In genomic region chr14:69321601-69322330, GRCh38 we compare ENCODE assay signal across 14 cellular contexts.
DNase-seq lines count a peak whose midpoint lies in the region; ATAC-seq and TF ChIP-seq lines count a peak whose summit lies in the region.
"Had no signal": no experiment of that assay in that cellular context is flagged by ENCODE, and none has a peak within 500 bp of the region (broad histone marks: within the 10 kb centered on the region; RNA-seq: fewer than 3 reads in every experiment).

No MANE protein-coding gene starts in this region.

- H3K27ac ChIP-seq in RWPE2 (ENCODE audit: poor library complexity, severe bottlenecking) (no peak overlapping the region), right lobe of liver (no peak overlapping the region), tibial artery (no peak overlapping the region)
- H3K27ac ChIP-seq: colonic mucosa had no signal

- peak; percentile 59 for DNase-seq in RWPE2 (ENCODE audit: low spot score)
- peak; percentile 15 for DNase-seq in choroid plexus epithelial cell (ENCODE audit: low read depth)
- DNase-seq in right lobe of liver = peak in 2 of 3 donors; percentile 38 to 44
- DNase-seq in tibial artery = peak; percentile 13 to 47
- DNase-seq in OCI-M1 (lab: John Stamatoyannopoulos, UW) = no peak
- no peak for DNase-seq in T1000 (lab: John Stamatoyannopoulos, UW)
- DNase-seq in SHP77 treated with DMSO at 0.1 percent for 48 hours (lab: John Stamatoyannopoulos, UW) = no peak
- DNase-seq: activated CD4-positive, alpha-beta T cell treated with anti-CD3 and anti-CD28 coated beads for 48 hours; colonic mucosa; KBM-7; NCI-H2081; NCI-H510A treated with DMSO at 0.1 percent for 48 hours; stimulated activated CD4-positive, alpha-beta T cell treated with anti-CD3 and anti-CD28 coated beads, Interleukin-15, amount 100 ng/mL, for 24 hours; SW 1271 had no signal

- H3K9me3 ChIP-seq in RWPE2 (ENCODE audit: severe bottlenecking) (no peaks in the 10 kb centered on the region), right lobe of liver (no peaks in the 10 kb centered on the region), tibial artery (no peaks in the 10 kb centered on the region)
- H3K9me3 ChIP-seq: colonic mucosa had no signal

- H3K4me1 ChIP-seq in RWPE2 (ENCODE audit: insufficient read depth, poor library complexity, severe bottlenecking) (no peaks in the 10 kb centered on the region), right lobe of liver (no peaks in the 10 kb centered on the region), tibial artery (peaks cover 0 to 13% (median 11%) of the 10 kb centered on the region in 4 donors)
- H3K4me1 ChIP-seq: colonic mucosa had no signal

- TF ChIP-seq POLR2A in right lobe of liver (IDR thresholded peaks at IDR 0.05) = no peak

- no peaks in the 10 kb centered on the region for H3K27me3 ChIP-seq in RWPE2 (ENCODE audit: insufficient read depth, poor library complexity, severe bottlenecking)
- no peaks in the 10 kb centered on the region for H3K27me3 ChIP-seq in right lobe of liver
- no peaks in the 10 kb centered on the region for H3K27me3 ChIP-seq in tibial artery
- H3K27me3 ChIP-seq: colonic mucosa had no signal

- 61% methylated on average over 3 of the region's 11 CpGs for WGBS in right lobe of liver (ENCODE audit: insufficient coverage, low coverage, low lambda C conversion rate, missing lambda C conversion rate)

- no peak for TF ChIP-seq CTCF in RWPE2 (IDR thresholded peaks at IDR 0.05; ENCODE audit: poor library complexity, severe bottlenecking)
- TF ChIP-seq CTCF in choroid plexus epithelial cell (conservative IDR thresholded peaks at IDR 0.05; ENCODE audit: low read depth, low read length) = no peak
- no peak for TF ChIP-seq CTCF in right lobe of liver (IDR thresholded peaks at IDR 0.05)
- TF ChIP-seq CTCF in tibial artery (IDR thresholded peaks at IDR 0.05) = no peak

- H3K4me3 ChIP-seq in RWPE2 (ENCODE audit: severe bottlenecking) (no peak overlapping the region), choroid plexus epithelial cell (ENCODE audit: low read depth, low read length) (no peak overlapping the region), right lobe of liver (no peak overlapping the region), tibial artery (no peak overlapping the region)
- H3K4me3 ChIP-seq: colonic mucosa had no signal

- intact Hi-C loops in right lobe of liver (cut with DNase I) (no loop called here), tibial artery (cut with DNase I; ENCODE audit: low total_unique reads) (no loop called here)

- ATAC-seq in RWPE2 (ENCODE audit: low read depth) (no peak), right lobe of liver (no peak)

- H3K36me3 ChIP-seq in RWPE2 (ENCODE audit: low read depth) (no peaks in the 10 kb centered on the region), right lobe of liver (no peaks in the 10 kb centered on the region), tibial artery (peaks cover 0 to 6% (median 4%) of the 10 kb centered on the region in 3 donors)
- H3K36me3 ChIP-seq: colonic mucosa had no signal

Comparison
In these comparisons a context has a peak if more than half of its experiments do, and no peak if none do; other contexts are left out.
1. DNase-seq: peak in RWPE2 (single experiment), choroid plexus epithelial cell (single experiment), right lobe of liver (2 of 3) and tibial artery (2 of 2); none in OCI-M1 (single experiment), T1000 (single experiment) and SHP77 treated with DMSO at 0.1 percent for 48 hours (single experiment).